ENCODE assay signal across 16 cellular contexts in the genomic region with DNA sequence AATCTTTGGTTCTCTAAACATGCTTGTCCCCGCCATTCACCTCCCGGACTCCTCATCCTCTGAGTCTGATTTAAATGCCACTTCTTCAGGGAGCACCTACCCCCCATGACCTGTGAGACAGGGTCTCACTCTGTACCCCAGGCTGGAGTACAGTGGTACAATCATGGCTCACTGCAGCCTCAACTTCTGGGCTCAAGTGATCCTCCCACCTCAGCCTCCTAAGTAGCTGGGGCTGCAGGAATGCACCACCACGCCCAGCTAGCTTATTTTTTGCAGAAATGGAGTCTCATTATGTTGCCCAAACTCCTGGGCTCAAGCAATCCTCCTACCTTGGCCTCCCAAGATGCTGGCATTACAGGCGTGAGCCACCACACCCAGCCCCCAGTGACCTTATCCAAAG. TPM values are rescaled to one million over a fixed set of nuclear protein-coding genes. Genes with fewer than 3 reads are reported as not detected.
A peak's percentile ranks its signal among the peaks of the same experiment; 100 is the strongest.
DNase-seq lines count a peak whose midpoint lies in the region; ATAC-seq and TF ChIP-seq lines count a peak whose summit lies in the region.
"Had no signal": no experiment of that assay in that cellular context is flagged by ENCODE, and none has a peak within 500 bp of the region (broad histone marks: within the 10 kb centered on the region; RNA-seq: fewer than 3 reads in every experiment).

No MANE protein-coding gene starts in this region.

- H3K36me3 Mint-ChIP-seq in WTC11 = no peaks in the 10 kb centered on the region
- no peaks in the 10 kb centered on the region for H3K36me3 Mint-ChIP-seq in nephron progenitor cell (ENCODE audit: low read depth)
- H3K36me3 Mint-ChIP-seq: CD8-positive, alpha-beta T cell had no signal

- ATAC-seq in WTC11 (no peak), GM21619 (IDR thresholded peaks at IDR 0.05; ENCODE audit: unreplicated experiment) (no peak), GM21390 (IDR thresholded peaks at IDR 0.05; ENCODE audit: unreplicated experiment) (no peak)
- ATAC-seq: A549; CD8-positive, alpha-beta T cell had no signal

- DNase-seq in WTC11 (ENCODE audit: low spot score) (no peak), islet precursor cell (peak; percentile 35), nephron progenitor cell (no peak), A172 (ENCODE audit: low spot score) (no peak)
- DNase-seq: 8988T; AML-193; Caco-2; Calu3; CD4-positive, alpha-beta T cell; CD8-positive, alpha-beta T cell; DMS79 treated with DMSO at 0.1 percent for 48 hours; GF-D8 had no signal

- CTCF ChIA-PET in WTC11 (lab: Charles Lee) = interaction anchor here (0.5 kb wide), 1 partner anchor 304 kb away, joined by 3 read pairs; no protein-coding TSS in a partner anchor

- no peaks in the 10 kb centered on the region for H3K27me3 Mint-ChIP-seq in WTC11 (ENCODE audit: low read depth)
- no peaks in the 10 kb centered on the region for H3K27me3 Mint-ChIP-seq in nephron progenitor cell (ENCODE audit: low read depth, poor library complexity)
- H3K27me3 Mint-ChIP-seq: CD4-positive, alpha-beta T cell had no signal

- POLR2A ChIA-PET in WTC11 (lab: Charles Lee) = no interaction called here

- H3K4me1 Mint-ChIP-seq in WTC11 = peaks cover 9% of the 10 kb centered on the region; the same call in 1 of the 2 replicates
- peaks cover 40% of the 10 kb centered on the region for H3K4me1 Mint-ChIP-seq in nephron progenitor cell

- H3K4me3 Mint-ChIP-seq in WTC11 = no peak overlapping the region
- H3K4me3 Mint-ChIP-seq in nephron progenitor cell = no peak overlapping the region
- H3K4me3 Mint-ChIP-seq: B cell; CD4-positive, alpha-beta T cell; CD8-positive, alpha-beta T cell had no signal

- 0 out of 2 replicates have a peak, but pooled peaks cover 5% of the 10 kb centered on the region for H3K9me3 Mint-ChIP-seq in WTC11
- H3K9me3 Mint-ChIP-seq in nephron progenitor cell = peaks cover 5% of the 10 kb centered on the region
- H3K9me3 Mint-ChIP-seq: CD4-positive, alpha-beta T cell; CD8-positive, alpha-beta T cell had no signal

- H3K27ac Mint-ChIP-seq in WTC11 = peak overlapping the region; percentile 23
- peak overlapping the region; percentile 58 for H3K27ac Mint-ChIP-seq in nephron progenitor cell
- H3K27ac Mint-ChIP-seq: B cell; CD4-positive, alpha-beta T cell; CD8-positive, alpha-beta T cell had no signal

- TF ChIP-seq CTCF in WTC11 (IDR thresholded peaks at IDR 0.05) = no peak
- no peak for TF ChIP-seq CTCF in nephron progenitor cell (IDR thresholded peaks at IDR 0.05)

TF ChIP-seq in WTC11, 78 proteins besides CTCF, POLR2A, EP300 and RAD21:
- TF ChIP-seq GRHL2 (CRISPR knock-in tag; IDR thresholded peaks at IDR 0.05; ENCODE audit: insufficient replicate concordance, severe bottlenecking) = no peak
- TF ChIP-seq, protein P1, sequence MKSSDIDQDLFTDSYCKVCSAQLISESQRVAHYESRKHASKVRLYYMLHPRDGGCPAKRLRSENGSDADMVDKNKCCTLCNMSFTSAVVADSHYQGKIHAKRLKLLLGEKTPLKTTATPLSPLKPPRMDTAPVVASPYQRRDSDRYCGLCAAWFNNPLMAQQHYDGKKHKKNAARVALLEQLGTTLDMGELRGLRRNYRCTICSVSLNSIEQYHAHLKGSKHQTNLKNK (CRISPR knock-in tag; IDR thresholded peaks at IDR 0.05) = no peak
- TF ChIP-seq, protein P2, sequence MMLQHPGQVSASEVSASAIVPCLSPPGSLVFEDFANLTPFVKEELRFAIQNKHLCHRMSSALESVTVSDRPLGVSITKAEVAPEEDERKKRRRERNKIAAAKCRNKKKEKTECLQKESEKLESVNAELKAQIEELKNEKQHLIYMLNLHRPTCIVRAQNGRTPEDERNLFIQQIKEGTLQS (CRISPR knock-in tag; conservative IDR thresholded peaks at IDR 0.05) = no peak

RNA-seq across cellular contexts. Expression of a gene that starts 12.8 kb away (rescaled TPM):
- total RNA-seq in WTC11 (2021) = not detected in 3 replicates
- total RNA-seq in A172 (2014; rRNA removed; shearing (Covaris generic)) = not detected in 2 replicates
- total RNA-seq: B cell; Caco-2; Calu3; CD4-positive, alpha-beta T cell; CD8-positive, alpha-beta T cell had no signal

RNA-seq across cellular contexts. Expression of a gene that starts 37.3 kb away (rescaled TPM):
- total RNA-seq in WTC11 (2021) = 17.0 to 18.8 TPM (median 18.4 TPM) in 3 replicates
- total RNA-seq in A172 (2014; rRNA removed; shearing (Covaris generic)) = 42.1 and 53.8 TPM in 2 replicates
